Comparison of ENCODE assay signal across 17 cellular contexts in the genomic region with DNA sequence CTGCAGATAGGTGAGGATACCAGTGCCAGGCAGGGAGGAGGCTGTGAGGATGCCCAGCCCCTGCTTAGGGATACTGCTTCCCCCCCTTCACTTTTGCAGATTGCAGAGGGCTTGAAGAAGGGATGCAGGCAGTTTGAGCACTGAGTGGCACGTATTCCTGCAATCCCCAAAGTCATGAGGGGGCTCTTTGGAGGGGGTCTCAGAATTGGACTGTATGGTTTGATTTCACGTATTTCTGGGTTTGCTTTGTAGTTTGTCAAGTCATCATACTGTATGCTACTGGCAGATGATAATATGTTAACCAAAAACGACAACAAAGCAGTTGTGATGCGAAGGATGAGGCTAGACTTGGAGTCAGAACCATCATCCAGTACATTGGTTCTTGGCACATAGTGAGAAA.
"Had no signal": no experiment of that assay in that cellular context is flagged by ENCODE, and none has a peak within 500 bp of the region (broad histone marks: within the 10 kb centered on the region; RNA-seq: fewer than 3 reads in every experiment).

No MANE protein-coding gene starts in this region.

- ATAC-seq: gastrocnemius medialis; naive thymus-derived CD4-positive, alpha-beta T cell had no signal

- H3K27ac ChIP-seq: dorsolateral prefrontal cortex, gastrocnemius medialis, heart right ventricle, right atrium auricular region, sigmoid colon, skin epidermis, stomach, thoracic aorta, transverse colon had no signal

- H3K27me3 ChIP-seq: gastrocnemius medialis, right atrium auricular region had no signal

- H3K9me3 Mint-ChIP-seq: nephron progenitor cell had no signal

- H3K4me1 ChIP-seq: gastrocnemius medialis, heart right ventricle, right atrium auricular region, sigmoid colon, stomach, transverse colon had no signal

- H3K36me3 ChIP-seq: gastrocnemius medialis, heart right ventricle, right atrium auricular region, sigmoid colon, stomach, thoracic aorta, transverse colon had no signal

- H3K4me3 ChIP-seq: dorsolateral prefrontal cortex, gastrocnemius medialis, heart right ventricle, right atrium auricular region, sigmoid colon, skin epidermis, stomach, thoracic aorta, transverse colon had no signal

- H3K4me3 Mint-ChIP-seq: naive thymus-derived CD4-positive, alpha-beta T cell; nephron progenitor cell had no signal

- H3K36me3 Mint-ChIP-seq: naive thymus-derived CD4-positive, alpha-beta T cell had no signal

- H3K9me3 ChIP-seq: gastrocnemius medialis, heart right ventricle, right atrium auricular region, sigmoid colon, stomach, thoracic aorta, transverse colon had no signal

- DNase-seq: cortex of kidney; dorsolateral prefrontal cortex; effector CD8-positive, alpha-beta T cell; gastrocnemius medialis; heart right ventricle; hypothalamus; kidney glomerular epithelial cell; naive thymus-derived CD4-positive, alpha-beta T cell; nephron progenitor cell; sigmoid colon; stimulated activated naive CD4-positive, alpha-beta T cell; stomach; substantia nigra; transverse colon had no signal

- H3K27ac Mint-ChIP-seq: naive thymus-derived CD4-positive, alpha-beta T cell; nephron progenitor cell had no signal
